In the genomic region with DNA sequence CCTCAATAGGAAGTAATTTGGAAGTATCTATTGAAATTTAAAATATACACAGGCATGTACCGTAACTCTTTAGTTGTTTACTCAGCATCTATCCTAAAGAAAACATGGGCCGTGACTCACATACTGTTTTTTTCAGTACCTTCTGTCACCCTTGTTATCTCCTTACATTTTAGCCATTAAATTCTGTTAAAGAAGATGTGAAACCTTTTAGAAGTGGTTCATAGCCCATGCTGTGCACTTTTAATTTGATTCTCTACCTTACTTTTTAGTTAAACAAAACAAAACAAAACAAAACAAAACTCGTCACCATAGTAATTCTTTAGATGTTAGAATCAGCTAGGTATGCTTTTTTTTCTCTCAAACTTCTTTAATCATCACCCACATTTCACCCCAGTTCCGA, we compare ENCODE assay signal across 15 cellular contexts.
A peak's percentile ranks its signal among the peaks of the same experiment; 100 is the strongest.
DNase-seq lines count a peak whose midpoint lies in the region; ATAC-seq and TF ChIP-seq lines count a peak whose summit lies in the region.
"Had no signal": no experiment of that assay in that cellular context is flagged by ENCODE, and none has a peak within 500 bp of the region (broad histone marks: within the 10 kb centered on the region; RNA-seq: fewer than 3 reads in every experiment).

No MANE protein-coding gene starts in this region.

- CTCF ChIA-PET in CD4-positive, alpha-beta memory T cell (lab: Charles Lee; ENCODE audit: partially characterized antibody), result no interaction called here
- CTCF ChIA-PET in RWPE1 (lab: Yijun Ruan, JAX), result no interaction called here

- no peak overlapping the region for H3K27ac ChIP-seq in CD4-positive, alpha-beta memory T cell (ENCODE audit: low read depth, low read length)
- H3K27ac ChIP-seq in caudate nucleus (ENCODE audit: low read depth, low read length), result peak overlapping the region; percentile 85
- H3K27ac ChIP-seq in RWPE1, result no peak overlapping the region
- H3K27ac ChIP-seq in heart right ventricle, result no peak overlapping the region
- H3K27ac ChIP-seq in left ventricle myocardium inferior (replicated peaks), result no peak overlapping the region
- H3K27ac ChIP-seq: pancreas had no signal

- no peaks in the 10 kb centered on the region for H3K27me3 ChIP-seq in CD4-positive, alpha-beta memory T cell (ENCODE audit: insufficient read depth, low read length)
- H3K27me3 ChIP-seq in heart right ventricle (no peaks in the 10 kb centered on the region), left ventricle myocardium inferior (ENCODE audit: low read depth) (no peaks in the 10 kb centered on the region)
- H3K27me3 ChIP-seq: pancreas had no signal

- POLR2A ChIA-PET in CD4-positive, alpha-beta memory T cell (lab: Charles Lee; ENCODE audit: partially characterized antibody), result no interaction called here
- POLR2A ChIA-PET in RWPE1 (lab: Yijun Ruan, JAX; ENCODE audit: low non-redundant PET), result no interaction called here

- peak in 4 of 5 donors; percentile 7 to 36 (median 10) for DNase-seq in CD4-positive, alpha-beta memory T cell
- peak; percentile 16 for DNase-seq in M059J (ENCODE audit: low read depth)
- no peak for DNase-seq in caudate nucleus (lab: John Stamatoyannopoulos, UW)
- DNase-seq in naive B cell, result no peak
- no peak for DNase-seq in RWPE1 (ENCODE audit: low spot score)
- DNase-seq in stimulated activated naive CD8-positive, alpha-beta T cell treated with anti-CD3 and anti-CD28 coated beads, Interleukin-15, Interleukin-2, amounts not matched to agents 100 U/mL and 50 U/mL, for 24 hours, result no peak
- DNase-seq in heart right ventricle, result no peak
- no peak for DNase-seq in left ventricle myocardium inferior
- DNase-seq: activated CD8-positive, alpha-beta T cell treated with anti-CD3 and anti-CD28 coated beads, Interleukin-2, amount 10 ng/mL, durations not matched to agents 7 days and 5 days; activated T-cell treated with anti-CD3 and anti-CD28 coated beads, Interleukin-2, amount 50 U/mL, for 72 hours; NCI-H1694 treated with DMSO at 0.1 percent for 48 hours; pancreas; stimulated activated CD4-positive, alpha-beta T cell treated with anti-CD3 and anti-CD28 coated beads, Interleukin-4, amount 100 ng/mL, for 1 hour had no signal

- WGBS in heart right ventricle, 2 donors, result 95 to 97% methylated on average over 4 of the region's 4 CpGs

- H3K4me3 Mint-ChIP-seq in CD4-positive, alpha-beta memory T cell, result peak overlapping the region in 1 of 8 donors; percentile 41
- H3K4me3 Mint-ChIP-seq in naive B cell, result no peak overlapping the region
- H3K4me3 Mint-ChIP-seq: activated CD8-positive, alpha-beta T cell treated with anti-CD3 and anti-CD28 coated beads, Interleukin-2, amount 10 ng/mL, durations not matched to agents 7 days and 5 days; activated naive CD8-positive, alpha-beta T cell; activated T-cell treated with anti-CD3 and anti-CD28 coated beads, Interleukin-2, amount 50 U/mL, for 72 hours had no signal

- peaks cover 10% of the 10 kb centered on the region for H3K4me1 ChIP-seq in CD4-positive, alpha-beta memory T cell (ENCODE audit: insufficient read depth, low read length)
- H3K4me1 ChIP-seq in heart right ventricle, result peaks cover 0 to 28% (median 4%) of the 10 kb centered on the region in 9 donors
- H3K4me1 ChIP-seq in left ventricle myocardium inferior, result peaks cover 5% of the 10 kb centered on the region

- no peaks in the 10 kb centered on the region for H3K9me3 ChIP-seq in CD4-positive, alpha-beta memory T cell (ENCODE audit: control insufficient read depth in 1 of 2, low read length in 2 of 2)
- H3K9me3 ChIP-seq in heart right ventricle, result peaks cover 0 to 4% (median 0%) of the 10 kb centered on the region in 11 donors
- H3K9me3 ChIP-seq in left ventricle myocardium inferior (replicated peaks), result peaks cover 4% of the 10 kb centered on the region
- H3K9me3 ChIP-seq: pancreas had no signal

- no peaks in the 10 kb centered on the region for H3K27me3 Mint-ChIP-seq in CD4-positive, alpha-beta memory T cell
- no peaks in the 10 kb centered on the region for H3K27me3 Mint-ChIP-seq in naive B cell
- H3K27me3 Mint-ChIP-seq: activated naive CD8-positive, alpha-beta T cell had no signal

- TF ChIP-seq CTCF in RWPE1 (conservative IDR thresholded peaks at IDR 0.05; ENCODE audit: low read depth), result no peak
- TF ChIP-seq CTCF in heart right ventricle (IDR thresholded peaks at IDR 0.05), result no peak
- no peak for TF ChIP-seq CTCF in left ventricle myocardium inferior (IDR thresholded peaks at IDR 0.05; ENCODE audit: borderline replicate concordance)

- H3K4me1 Mint-ChIP-seq in CD4-positive, alpha-beta memory T cell, result peaks cover 13 to 26% (median 15%) of the 10 kb centered on the region in 4 donors
- H3K4me1 Mint-ChIP-seq in naive B cell, result peaks cover 27 to 44% (median 40%) of the 10 kb centered on the region in 3 donors

- peak overlapping the region in 4 of 7 donors; percentile 12 to 70 (median 33) for H3K27ac Mint-ChIP-seq in CD4-positive, alpha-beta memory T cell
- H3K27ac Mint-ChIP-seq in naive B cell, result peak overlapping the region in 4 of 6 donors; percentile 8 to 54 (median 30)
- H3K27ac Mint-ChIP-seq: activated CD8-positive, alpha-beta T cell treated with anti-CD3 and anti-CD28 coated beads, Interleukin-2, amount 10 ng/mL, durations not matched to agents 7 days and 5 days; activated naive CD8-positive, alpha-beta T cell; activated T-cell treated with anti-CD3 and anti-CD28 coated beads, Interleukin-2, amount 50 U/mL, for 72 hours had no signal

- peaks cover 19 to 31% of the 10 kb centered on the region in 2 donors for H3K36me3 Mint-ChIP-seq in CD4-positive, alpha-beta memory T cell
- H3K36me3 Mint-ChIP-seq in naive B cell, result peaks cover 14 to 21% of the 10 kb centered on the region in 2 donors

- ATAC-seq in naive B cell (ENCODE audit: low read depth in 2 of 2), result no peak
- no peak for ATAC-seq in stimulated activated naive CD8-positive, alpha-beta T cell treated with anti-CD3 and anti-CD28 coated beads, Interleukin-15, Interleukin-2, amounts not matched to agents 100 U/mL and 50 U/mL, for 24 hours
- ATAC-seq in heart right ventricle, result no peak
- ATAC-seq: activated CD8-positive, alpha-beta T cell treated with anti-CD3 and anti-CD28 coated beads, Interleukin-2, amount 10 ng/mL, durations not matched to agents 7 days and 5 days; activated T-cell treated with anti-CD3 and anti-CD28 coated beads, Interleukin-2, amount 50 U/mL, for 72 hours; left lobe of liver had no signal

- intact Hi-C loops in CD4-positive, alpha-beta memory T cell (cut with micrococcal nuclease), result no loop called here
- intact Hi-C loops in heart right ventricle (cut with DNase I) (no loop called here), left ventricle myocardium inferior (cut with micrococcal nuclease) (no loop called here)

- no peaks in the 10 kb centered on the region for H3K36me3 ChIP-seq in CD4-positive, alpha-beta memory T cell (ENCODE audit: insufficient read depth, low read length)
- no peaks in the 10 kb centered on the region for H3K36me3 ChIP-seq in heart right ventricle
- no peaks in the 10 kb centered on the region for H3K36me3 ChIP-seq in left ventricle myocardium inferior
- H3K36me3 ChIP-seq: pancreas had no signal

- no peak overlapping the region for H3K4me3 ChIP-seq in CD4-positive, alpha-beta memory T cell (ENCODE audit: low read length in 2 of 2)
- no peak overlapping the region for H3K4me3 ChIP-seq in heart right ventricle
- H3K4me3 ChIP-seq in left ventricle myocardium inferior, result no peak overlapping the region
- H3K4me3 ChIP-seq: pancreas had no signal

- peaks cover 0 to 6% (median 0%) of the 10 kb centered on the region in 8 donors for H3K9me3 Mint-ChIP-seq in CD4-positive, alpha-beta memory T cell
- H3K9me3 Mint-ChIP-seq in naive B cell, result peaks cover 0 to 6% (median 0%) of the 10 kb centered on the region in 7 donors
- H3K9me3 Mint-ChIP-seq: activated T-cell treated with anti-CD3 and anti-CD28 coated beads, Interleukin-2, amount 50 U/mL, for 72 hours had no signal

Comparison
In these comparisons a context has a peak if more than half of its experiments do, and no peak if none do; other contexts are left out.
1. DNase-seq: peak in CD4-positive, alpha-beta memory T cell (4 of 5) and M059J (single experiment); none in caudate nucleus (0 of 61), naive B cell (single experiment), RWPE1 (single experiment), stimulated activated naive CD8-positive, alpha-beta T cell treated with anti-CD3 and anti-CD28 coated beads, Interleukin-15, Interleukin-2, amounts not matched to agents 100 U/mL and 50 U/mL, for 24 hours (single experiment), heart right ventricle (0 of 2) and left ventricle myocardium inferior (single experiment).